In genomic region chr3:42880601-42881451, GRCh38 we compare ENCODE assay signal across 8 cellular contexts. TPM values are rescaled to one million over a fixed set of nuclear protein-coding genes. Genes with fewer than 3 reads are reported as not detected.
DNase-seq lines count a peak whose midpoint lies in the region; ATAC-seq and TF ChIP-seq lines count a peak whose summit lies in the region.

No MANE protein-coding gene starts in this region.

- peak overlapping the region; percentile 79 for H3K4me3 ChIP-seq in adipocyte (ENCODE audit: low read length)
- H3K4me3 ChIP-seq in right atrium auricular region, result peak overlapping the region; percentile 48 to 64
- peak overlapping the region; percentile 58 to 59 for H3K4me3 ChIP-seq in prostate gland
- peak overlapping the region; percentile 39 for H3K4me3 ChIP-seq in urinary bladder (ENCODE audit: low read depth, low read length)

- intact Hi-C loops in prostate gland (cut with DNase I), result loop anchor here (2.0 kb wide), 3 partner anchors 42 to 98 kb away; no protein-coding TSS in a partner anchor

- TF ChIP-seq CTCF in GM12872 (IDR thresholded peaks at IDR 0.05; ENCODE audit: insufficient read depth, low read depth, low read length) (peak; percentile 92), right atrium auricular region (IDR thresholded peaks at IDR 0.05) (peak; percentile 72 to 95), prostate gland (IDR thresholded peaks at IDR 0.05) (peak; percentile 73 to 94 (median 90))

- 3% methylated on average over 44 of the region's 61 CpGs for WGBS in prostate gland
- 2% methylated on average over 61 of the region's 61 CpGs for WGBS in urinary bladder

- H3K36me3 ChIP-seq in adipocyte (ENCODE audit: control insufficient read depth, insufficient read depth, low read length, severe bottlenecking) (no peaks in the 10 kb centered on the region), right atrium auricular region (no peaks in the 10 kb centered on the region), prostate gland (no peaks in the 10 kb centered on the region), urinary bladder (ENCODE audit: insufficient read depth) (no peaks in the 10 kb centered on the region)

- peaks cover 17% of the 10 kb centered on the region for H3K4me1 ChIP-seq in adipocyte (ENCODE audit: control insufficient read depth, insufficient read depth, low read length)
- peaks cover 0 to 10% of the 10 kb centered on the region in 2 donors for H3K4me1 ChIP-seq in right atrium auricular region
- no peaks in the 10 kb centered on the region for H3K4me1 ChIP-seq in prostate gland (replicated peaks)
- H3K4me1 ChIP-seq in urinary bladder (ENCODE audit: insufficient read depth), result no peaks in the 10 kb centered on the region

- peak overlapping the region; percentile 91 for H3K9ac ChIP-seq in adipocyte (ENCODE audit: low read length)

- no peak for TF ChIP-seq POLR2A in prostate gland (IDR thresholded peaks at IDR 0.05)

- H3K9me3 ChIP-seq in adipocyte (ENCODE audit: control insufficient read depth, low read length) (no peaks in the 10 kb centered on the region), right atrium auricular region (no peaks in the 10 kb centered on the region), prostate gland (no peaks in the 10 kb centered on the region)

- DNase-seq in MV-4-11 (lab: John Stamatoyannopoulos, UW) (peak; percentile 67), SW 1271 (lab: John Stamatoyannopoulos, UW) (peak; percentile 74 to 82), adipocyte (ENCODE audit: low read depth) (peak; percentile 93), right atrium auricular region (ENCODE audit: low spot score) (peak; percentile 88), prostate gland (ENCODE audit: low spot score) (peak; percentile 80)

- peak; percentile 96 for ATAC-seq in HG02571 (IDR thresholded peaks at IDR 0.05; ENCODE audit: unreplicated experiment)

- peak overlapping the region; percentile 60 to 74 for H3K27ac ChIP-seq in right atrium auricular region
- peak overlapping the region; percentile 67 to 73 for H3K27ac ChIP-seq in prostate gland
- no peak overlapping the region for H3K27ac ChIP-seq in urinary bladder (ENCODE audit: low read depth)

- H3K27me3 ChIP-seq in adipocyte (replicated peaks; ENCODE audit: control insufficient read depth, insufficient read depth, low read length) (peaks cover 3% of the 10 kb centered on the region), right atrium auricular region (no peaks in the 10 kb centered on the region), prostate gland (replicated peaks; ENCODE audit: insufficient read depth) (no peaks in the 10 kb centered on the region)

RNA-seq across cellular contexts. Expression of gene CYP8B1, which starts 5.1 kb away (rescaled TPM):
- total RNA-seq in right atrium auricular region, result not detected
- total RNA-seq in prostate gland, result not detected
- total RNA-seq in urinary bladder, result not detected
- polyA plus RNA-seq in urinary bladder, result 0.10 TPM

RNA-seq across cellular contexts. Expression of gene ZNF662, which starts 25.1 kb away (rescaled TPM):
- 1 to 10 TPM; 1.7 to 2.7 TPM for total RNA-seq in right atrium auricular region
- total RNA-seq in prostate gland, result 10 to 100 TPM in 1 of 2 donors, 1 to 10 TPM in 1; 8.6 to 15.5 TPM
- total RNA-seq in urinary bladder, result 22.5 TPM
- 5.1 TPM for polyA plus RNA-seq in urinary bladder
